In genomic region chr17:78735832-78736525, GRCh38 we compare ENCODE assay signal across 8 cellular contexts. TPM values are rescaled to one million over a fixed set of nuclear protein-coding genes. Genes with fewer than 3 reads are reported as not detected.
DNase-seq lines count a peak whose midpoint lies in the region; ATAC-seq, FAIRE-seq and TF ChIP-seq lines count a peak whose summit lies in the region.

No MANE protein-coding gene starts in this region.

- H3K4me2 ChIP-seq in skeletal muscle satellite cell (ENCODE audit: low read length), result peak overlapping the region; percentile 34

- peaks cover 0 to 5% (median 0%) of the 10 kb centered on the region in 9 donors for H3K36me3 ChIP-seq in heart right ventricle
- peaks cover 0 to 4% of the 10 kb centered on the region in 2 donors for H3K36me3 ChIP-seq in esophagus (ENCODE audit: control insufficient read depth in 2 of 2, insufficient read depth in 2 of 2, low read length in 1 of 2)
- no peaks in the 10 kb centered on the region for H3K36me3 ChIP-seq in skeletal muscle satellite cell (ENCODE audit: insufficient read depth, low read length)

- FAIRE-seq in GM12892 (lab: Jason Lieb, UNC), result no peak

- ATAC-seq in heart right ventricle (peak in 6 of 8 donors; percentile 10 to 39 (median 22)), left ventricle myocardium superior (no peak), HG03439 (IDR thresholded peaks at IDR 0.05; ENCODE audit: unreplicated experiment) (no peak)

- TF ChIP-seq POLR2A in GM12892 (IDR thresholded peaks at IDR 0.05; ENCODE audit: low read depth, low read length), result no peak

- H3K4me1 ChIP-seq in heart right ventricle (peaks cover 22 to 94% (median 86%) of the 10 kb centered on the region in 9 donors), esophagus (ENCODE audit: control insufficient read depth in 2 of 2, insufficient read depth in 2 of 2, low read length in 1 of 2) (peaks cover 6 to 11% of the 10 kb centered on the region in 2 donors), skeletal muscle satellite cell (ENCODE audit: control insufficient read depth, insufficient read depth, low read length) (peaks cover 32% of the 10 kb centered on the region)

- WGBS in heart right ventricle, 2 donors, result 44 to 53% methylated on average over 6 of the region's 6 CpGs
- 25 to 30% methylated on average over 6 of the region's 6 CpGs for WGBS in esophagus, 2 donors

- H3K4me3 ChIP-seq in heart right ventricle (peak overlapping the region; percentile 30 to 64 (median 54)), esophagus (ENCODE audit: low read depth in 1 of 2, low read length in 2 of 2) (peak overlapping the region; percentile 53 to 78), skeletal muscle satellite cell (ENCODE audit: low read length) (no peak overlapping the region)

- H3K27ac ChIP-seq in heart right ventricle (peak overlapping the region; percentile 64 to 92 (median 83)), esophagus (ENCODE audit: low read depth in 2 of 2, low read length in 1 of 2) (peak overlapping the region; percentile 87 to 96)

- no peaks in the 10 kb centered on the region for H3K27me3 ChIP-seq in heart right ventricle
- H3K27me3 ChIP-seq in esophagus (ENCODE audit: control insufficient read depth in 1 of 2, insufficient read depth in 2 of 2, low read length in 2 of 2), result no peaks in the 10 kb centered on the region
- H3K27me3 ChIP-seq in skeletal muscle satellite cell (ENCODE audit: control insufficient read depth, insufficient read depth, low read length), result no peaks in the 10 kb centered on the region

- H3K9ac ChIP-seq in skeletal muscle satellite cell (ENCODE audit: low read depth, low read length), result no peak overlapping the region

- intact Hi-C loops in heart right ventricle (cut with DNase I) (loop anchor here in 1 of 10 donors (2.0 to 5.0 kb wide), 2 partner anchors 19 to 41 kb away; no protein-coding TSS in a partner anchor), left ventricle myocardium superior (cut with micrococcal nuclease) (no loop called here)

- no peak for TF ChIP-seq CTCF in heart right ventricle (IDR thresholded peaks at IDR 0.05)

- no peak for DNase-seq in heart right ventricle
- DNase-seq in left ventricle myocardium superior, result no peak
- peak; percentile 48 for DNase-seq in RPMI8226
- no peak for DNase-seq in GM12892 (ENCODE audit: insufficient read length)
- DNase-seq in glomerular visceral epithelial cell (ENCODE audit: extremely low spot score), result no peak

- no peaks in the 10 kb centered on the region for H3K9me3 ChIP-seq in heart right ventricle
- no peaks in the 10 kb centered on the region for H3K9me3 ChIP-seq in esophagus (ENCODE audit: control insufficient read depth in 2 of 2, insufficient read depth in 1 of 2, low read depth in 1 of 2, low read length in 1 of 2)
- H3K9me3 ChIP-seq in skeletal muscle satellite cell (replicated peaks; ENCODE audit: low read length), result no peaks in the 10 kb centered on the region

RNA-seq across cellular contexts. Expression of gene CYTH1, which starts 46.1 kb away (rescaled TPM):
- total RNA-seq in heart right ventricle (10 to 100 TPM; 23.5 to 46.9 (median 34.8) TPM), left ventricle myocardium superior (38.0 TPM)
- polyA plus RNA-seq in heart right ventricle (10 to 100 TPM; 22.3 to 31.5 TPM), esophagus (10 to 100 TPM; 36.0 to 52.8 TPM)
- 7.6 and 8.9 TPM in 2 replicates for total RNA-seq in skeletal muscle satellite cell (2012; rRNA removed)
- 182 TPM for polyA plus RNA-seq in GM12892 (2012; ENCODE audit: missing spikeins)

Comparison
In these comparisons a context has a peak if more than half of its experiments do, and no peak if none do; other contexts are left out.
1. ATAC-seq: peak in heart right ventricle (6 of 8); none in left ventricle myocardium superior (single experiment) and HG03439 (single experiment).